In the genomic region with DNA sequence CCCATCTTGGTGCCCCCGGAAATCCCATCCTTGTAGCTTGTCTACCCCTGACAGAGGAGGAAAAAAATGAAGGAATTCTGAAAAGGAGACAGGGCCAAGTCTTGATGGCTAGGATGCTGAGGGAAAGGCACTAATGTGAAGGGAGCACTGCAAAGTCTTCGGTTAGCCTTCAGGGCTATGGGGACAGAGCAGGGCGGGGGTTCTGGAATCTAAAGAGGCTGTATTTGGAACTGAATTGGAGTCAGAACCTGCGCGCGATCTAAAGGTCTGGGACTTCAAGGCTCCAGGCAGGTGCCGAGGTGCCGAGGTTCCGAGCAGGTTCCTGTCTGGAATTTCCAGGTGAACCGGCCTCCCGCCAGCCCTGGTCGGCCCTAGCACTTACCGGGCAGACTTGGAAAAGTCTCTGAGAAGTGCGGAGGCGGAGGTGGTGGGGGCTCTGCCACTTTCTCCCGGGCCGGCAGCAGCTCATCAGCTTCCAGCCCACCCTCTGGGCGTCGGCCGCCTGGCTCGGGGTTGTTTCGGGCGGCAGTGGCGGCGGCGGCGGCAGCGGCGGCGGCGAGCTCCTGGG, we compare ENCODE assay signal across 9 cellular contexts. TPM values are rescaled to one million over a fixed set of nuclear protein-coding genes. Genes with fewer than 3 reads are reported as not detected.
A peak's percentile ranks its signal among the peaks of the same experiment; 100 is the strongest.
DNase-seq lines count a peak whose midpoint lies in the region; ATAC-seq and TF ChIP-seq lines count a peak whose summit lies in the region.
"Had no signal": no experiment of that assay in that cellular context is flagged by ENCODE, and none has a peak within 500 bp of the region (broad histone marks: within the 10 kb centered on the region; RNA-seq: fewer than 3 reads in every experiment).

No MANE protein-coding gene starts in this region.

- H3K36me3 Mint-ChIP-seq in activated naive CD4-positive, alpha-beta T cell treated with anti-CD3 and anti-CD28 coated beads, Interleukin-2, amount 10 ng/mL, durations not matched to agents 7 days and 5 days: no peaks in the 10 kb centered on the region
- H3K36me3 Mint-ChIP-seq in activated naive CD4-positive, alpha-beta T cell treated with anti-CD3 and anti-CD28 coated beads, Interleukin-2, amount 50 U/mL, for 72 hours: peaks cover 0 to 5% of the 10 kb centered on the region in 2 donors

- CTCF ChIA-PET in activated naive CD4-positive, alpha-beta T cell treated with anti-CD3 and anti-CD28 coated beads, Interleukin-2, amount 10 ng/mL, durations not matched to agents 7 days and 5 days (lab: Charles Lee): interaction anchor here (0.7 to 3.5 kb wide), 6 partner anchors 9 to 85 kb away, joined by 3 to 15 read pairs (median 3); no protein-coding TSS in a partner anchor
- CTCF ChIA-PET in mammary epithelial cell (lab: Charles Lee; ENCODE audit: low non-redundant PET): interaction anchor here (0.5 to 0.6 kb wide), 2 partner anchors 45 to 184 kb away, joined by 3 read pairs; no protein-coding TSS in a partner anchor

- dilution Hi-C loops in mammary epithelial cell (cut with HindIII; ENCODE audit: low sequenced_read_pairs): loop anchor here (5.0 kb wide), 2 partner anchors 34 to 86 kb away; no protein-coding TSS in a partner anchor

- H3K27ac ChIP-seq in mammary epithelial cell (ENCODE audit: insufficient read depth, low read depth, low read length): no peak overlapping the region
- no peak overlapping the region for H3K27ac ChIP-seq in mesenchymal stem cell (ENCODE audit: low read length, poor library complexity, severe bottlenecking)
- no peak overlapping the region for H3K27ac ChIP-seq in tibial nerve

- peaks cover 2% of the 10 kb centered on the region for H4K20me1 ChIP-seq in mammary epithelial cell (ENCODE audit: insufficient read depth, low read length)

- H3K36me3 ChIP-seq in mammary epithelial cell (ENCODE audit: insufficient read depth, low read length): no peaks in the 10 kb centered on the region
- H3K36me3 ChIP-seq in mesenchymal stem cell (ENCODE audit: control insufficient read depth in 1 of 2, insufficient read depth in 2 of 2, low read depth in 1 of 2, low read length in 2 of 2): no peaks in the 10 kb centered on the region
- no peaks in the 10 kb centered on the region for H3K36me3 ChIP-seq in tibial nerve
- no peaks in the 10 kb centered on the region for H3K36me3 ChIP-seq in mucosa of descending colon (ENCODE audit: low read depth)

- no peak overlapping the region for H2AK5ac ChIP-seq in mesenchymal stem cell (ENCODE audit: low read length, severe bottlenecking)

- H3K18ac ChIP-seq in mesenchymal stem cell (ENCODE audit: low read depth in 1 of 2, low read length in 2 of 2): no peak overlapping the region

- H3K4me2 ChIP-seq in mammary epithelial cell (ENCODE audit: insufficient read depth, low read depth, low read length) (peak overlapping the region; percentile 81), mesenchymal stem cell (ENCODE audit: low read length, poor library complexity, severe bottlenecking) (peak overlapping the region; percentile 90)

- H3K4me1 ChIP-seq in mammary epithelial cell (ENCODE audit: insufficient read depth, low read length) (peaks cover 6% of the 10 kb centered on the region), mesenchymal stem cell (ENCODE audit: control insufficient read depth, insufficient read depth, low read depth, low read length) (peaks cover 16% of the 10 kb centered on the region), tibial nerve (peaks cover 0 to 21% (median 12%) of the 10 kb centered on the region in 4 donors), mucosa of descending colon (ENCODE audit: low read depth) (peaks cover 17% of the 10 kb centered on the region)

- no peak for TF ChIP-seq CTCF in mammary epithelial cell (conservative IDR thresholded peaks at IDR 0.05 in 1 of 2, IDR thresholded peaks at IDR 0.05 in 1 of 2; ENCODE audit: extremely low read depth in 1 of 2, insufficient read depth in 1 of 2, low read depth in 1 of 2, low read length in 2 of 2)
- no peak for TF ChIP-seq CTCF in tibial nerve (IDR thresholded peaks at IDR 0.05)
- TF ChIP-seq CTCF in mucosa of descending colon (IDR thresholded peaks at IDR 0.05): no peak

- no peaks in the 10 kb centered on the region for H3K9me3 Mint-ChIP-seq in activated naive CD4-positive, alpha-beta T cell treated with anti-CD3 and anti-CD28 coated beads, Interleukin-2, amount 10 ng/mL, durations not matched to agents 7 days and 5 days
- H3K9me3 Mint-ChIP-seq in activated naive CD4-positive, alpha-beta T cell treated with anti-CD3 and anti-CD28 coated beads, Interleukin-2, amount 50 U/mL, for 72 hours: no peaks in the 10 kb centered on the region

- no TSS peak for BruUV-seq in mammary epithelial cell (replicated peaks; lab: Mats Ljungman, UMichigan)

- peak overlapping the region; percentile 22 for H3K4me3 Mint-ChIP-seq in activated naive CD4-positive, alpha-beta T cell treated with anti-CD3 and anti-CD28 coated beads, Interleukin-2, amount 10 ng/mL, durations not matched to agents 7 days and 5 days

- H3K27me3 ChIP-seq in mammary epithelial cell (ENCODE audit: insufficient read depth, low read length) (peaks cover 35% of the 10 kb centered on the region), mesenchymal stem cell (ENCODE audit: control insufficient read depth in 1 of 2, insufficient read depth in 1 of 2, low read length in 2 of 2) (peaks cover 74 to 75% of the 10 kb centered on the region in 2 experiments), tibial nerve (peaks cover 2 to 82% of the 10 kb centered on the region in 2 donors)

- H3K23ac ChIP-seq in mesenchymal stem cell (ENCODE audit: low read length in 2 of 2): peak overlapping the region in 1 of 2 experiments; percentile 85

- H4K91ac ChIP-seq in mesenchymal stem cell (ENCODE audit: low read length): no peak overlapping the region

- WGBS in mammary epithelial cell (ENCODE audit: low coverage, missing lambda C conversion rate): 28% methylated on average over 6 of the region's 31 CpGs
- 10% methylated on average over 31 of the region's 31 CpGs for WGBS in mesenchymal stem cell
- WGBS in tibial nerve, 2 donors: 15 to 33% methylated on average over 11 to 30 of the region's 31 CpGs

- H4K8ac ChIP-seq in mesenchymal stem cell (ENCODE audit: low read length): peak overlapping the region; percentile 6

- ATAC-seq in activated naive CD4-positive, alpha-beta T cell treated with anti-CD3 and anti-CD28 coated beads, Interleukin-2, amount 50 U/mL, for 72 hours: no peak
- ATAC-seq in mucosa of descending colon: no peak

- no peak overlapping the region for H3K4ac ChIP-seq in mesenchymal stem cell (ENCODE audit: low read depth in 1 of 2, low read length in 2 of 2)

- peaks cover 7% of the 10 kb centered on the region for H3K4me1 Mint-ChIP-seq in activated naive CD4-positive, alpha-beta T cell treated with anti-CD3 and anti-CD28 coated beads, Interleukin-2, amount 10 ng/mL, durations not matched to agents 7 days and 5 days

- H3K4me3 ChIP-seq in mammary epithelial cell (replicated peaks in 1 of 3; ENCODE audit: insufficient read depth in 1 of 3, low read depth in 2 of 3, low read length in 3 of 3) (peak overlapping the region in 2 of 3 experiments; percentile 16 to 36), mesenchymal stem cell (ENCODE audit: insufficient read depth in 1 of 2, low read depth in 1 of 2, low read length in 2 of 2) (peak overlapping the region in 1 of 2 experiments; percentile 47), tibial nerve (peak overlapping the region; percentile 22 to 54 (median 30)), mucosa of descending colon (no peak overlapping the region)

- intact Hi-C loops in mammary epithelial cell (cut with micrococcal nuclease): no loop called here
- intact Hi-C loops in mucosa of descending colon (cut with DNase I, micrococcal nuclease): loop anchor here in 1 of 2 donors (5.0 kb wide), 1 partner anchor 39 kb away; no protein-coding TSS in a partner anchor

- H3K9me3 ChIP-seq in mammary epithelial cell (replicated peaks; ENCODE audit: insufficient read depth, low read length) (no peaks in the 10 kb centered on the region), mesenchymal stem cell (ENCODE audit: control insufficient read depth, low read length) (no peaks in the 10 kb centered on the region), tibial nerve (no peaks in the 10 kb centered on the region), mucosa of descending colon (no peaks in the 10 kb centered on the region)

- no peak overlapping the region for H2BK5ac ChIP-seq in mesenchymal stem cell (ENCODE audit: low read depth, low read length, poor library complexity, severe bottlenecking)

- in situ Hi-C loops in mammary epithelial cell (cut with MboI; ENCODE audit: low sequenced_read_pairs in 2 of 2): no loop called here

- H3K27me3 Mint-ChIP-seq in activated naive CD4-positive, alpha-beta T cell treated with anti-CD3 and anti-CD28 coated beads, Interleukin-2, amount 10 ng/mL, durations not matched to agents 7 days and 5 days: peaks cover 40% of the 10 kb centered on the region

- H3K27ac Mint-ChIP-seq in activated naive CD4-positive, alpha-beta T cell treated with anti-CD3 and anti-CD28 coated beads, Interleukin-2, amount 10 ng/mL, durations not matched to agents 7 days and 5 days: no peak overlapping the region
- H3K27ac Mint-ChIP-seq in activated naive CD4-positive, alpha-beta T cell treated with anti-CD3 and anti-CD28 coated beads, Interleukin-2, amount 50 U/mL, for 72 hours: no peak overlapping the region

- no peaks in the 10 kb centered on the region for H3K79me2 ChIP-seq in mammary epithelial cell (ENCODE audit: insufficient read depth, low read length)

- no peak overlapping the region for H3K9ac ChIP-seq in mammary epithelial cell (ENCODE audit: insufficient read depth, low read length)
- no peak overlapping the region for H3K9ac ChIP-seq in mesenchymal stem cell (ENCODE audit: low read length)

- H3K79me1 ChIP-seq in mesenchymal stem cell (replicated peaks; ENCODE audit: low read length, poor library complexity, severe bottlenecking): no peaks in the 10 kb centered on the region

- no peak for TF ChIP-seq EP300 in tibial nerve (IDR thresholded peaks at IDR 0.05)

- peak overlapping the region; percentile 48 for H2AFZ ChIP-seq in mammary epithelial cell (ENCODE audit: low read depth, low read length)
- no peak overlapping the region for H2AFZ ChIP-seq in mesenchymal stem cell (ENCODE audit: low read depth, low read length)

- no peak for TF ChIP-seq POLR2A in tibial nerve (IDR thresholded peaks at IDR 0.05)

- no peak for DNase-seq in activated naive CD4-positive, alpha-beta T cell treated with anti-CD3 and anti-CD28 coated beads, Interleukin-2, amount 10 ng/mL, durations not matched to agents 7 days and 5 days
- DNase-seq in activated naive CD4-positive, alpha-beta T cell treated with anti-CD3 and anti-CD28 coated beads, Interleukin-2, amount 50 U/mL, for 72 hours (ENCODE audit: low spot score in 2 of 2): no peak
- DNase-seq in mammary epithelial cell (no peak), mesenchymal stem cell (no peak), tibial nerve (ENCODE audit: low spot score in 2 of 2) (no peak), putamen (ENCODE audit: low spot score) (no peak), NCI-H1092 treated with DMSO at 0.1 percent for 48 hours (lab: John Stamatoyannopoulos, UW) (no peak), mucosa of descending colon (no peak)

- H2BK15ac ChIP-seq in mesenchymal stem cell (ENCODE audit: low read depth, poor library complexity, severe bottlenecking): no peak overlapping the region

- no peak overlapping the region for H2BK120ac ChIP-seq in mesenchymal stem cell (ENCODE audit: low read depth, low read length)

- H3K14ac ChIP-seq in mesenchymal stem cell (ENCODE audit: low read length in 2 of 2): no peak overlapping the region

- no peak overlapping the region for H2BK12ac ChIP-seq in mesenchymal stem cell (ENCODE audit: low read length in 2 of 2)

RNA-seq across cellular contexts. Expression of gene GBX1, which starts 0.8 kb away (rescaled TPM):
- total RNA-seq in activated naive CD4-positive, alpha-beta T cell treated with anti-CD3 and anti-CD28 coated beads, Interleukin-2, amount 50 U/mL, for 72 hours: under 1 TPM in 1 of 2 donors, not detected in 1; 0.31 TPM
- total RNA-seq in mammary epithelial cell (not detected), tibial nerve (not detected), mucosa of descending colon (not detected)
- not detected for polyA plus RNA-seq in mammary epithelial cell
- polyA minus RNA-seq in mammary epithelial cell: not detected
- not detected for polyA plus RNA-seq in mesenchymal stem cell (2013, experiment 1 of 2)
- not detected for polyA plus RNA-seq in mesenchymal stem cell (2013, experiment 2 of 2)
- total RNA-seq: activated CD8-positive, alpha-beta memory T cell treated with anti-CD3 and anti-CD28 coated beads for 36 hours had no signal

RNA-seq across cellular contexts. Expression of gene ASB10, which starts 20.3 kb away (rescaled TPM):
- total RNA-seq in activated naive CD4-positive, alpha-beta T cell treated with anti-CD3 and anti-CD28 coated beads, Interleukin-2, amount 50 U/mL, for 72 hours: not detected
- not detected for total RNA-seq in mammary epithelial cell
- not detected for polyA plus RNA-seq in mammary epithelial cell
- polyA minus RNA-seq in mammary epithelial cell: not detected
- polyA plus RNA-seq in mesenchymal stem cell (2013, experiment 1 of 2): not detected
- not detected for polyA plus RNA-seq in mesenchymal stem cell (2013, experiment 2 of 2)
- not detected for total RNA-seq in tibial nerve
- not detected for total RNA-seq in mucosa of descending colon
- total RNA-seq: activated CD8-positive, alpha-beta memory T cell treated with anti-CD3 and anti-CD28 coated beads for 36 hours had no signal

RNA-seq across cellular contexts. Expression of gene H2BK1, which starts 43.6 kb away (rescaled TPM):
- total RNA-seq in activated naive CD4-positive, alpha-beta T cell treated with anti-CD3 and anti-CD28 coated beads, Interleukin-2, amount 50 U/mL, for 72 hours: 1 to 10 TPM in 1 of 2 donors, not detected in 1; 1.2 TPM
- total RNA-seq in mammary epithelial cell: not detected
- not detected for polyA plus RNA-seq in mammary epithelial cell
- polyA minus RNA-seq in mammary epithelial cell: not detected
- not detected for polyA plus RNA-seq in mesenchymal stem cell (2013, experiment 1 of 2)
- not detected for polyA plus RNA-seq in mesenchymal stem cell (2013, experiment 2 of 2)
- not detected for total RNA-seq in tibial nerve
- not detected for total RNA-seq in mucosa of descending colon
- total RNA-seq: activated CD8-positive, alpha-beta memory T cell treated with anti-CD3 and anti-CD28 coated beads for 36 hours had no signal
